12 cellular contexts compared by ENCODE assay signal in the genomic region with DNA sequence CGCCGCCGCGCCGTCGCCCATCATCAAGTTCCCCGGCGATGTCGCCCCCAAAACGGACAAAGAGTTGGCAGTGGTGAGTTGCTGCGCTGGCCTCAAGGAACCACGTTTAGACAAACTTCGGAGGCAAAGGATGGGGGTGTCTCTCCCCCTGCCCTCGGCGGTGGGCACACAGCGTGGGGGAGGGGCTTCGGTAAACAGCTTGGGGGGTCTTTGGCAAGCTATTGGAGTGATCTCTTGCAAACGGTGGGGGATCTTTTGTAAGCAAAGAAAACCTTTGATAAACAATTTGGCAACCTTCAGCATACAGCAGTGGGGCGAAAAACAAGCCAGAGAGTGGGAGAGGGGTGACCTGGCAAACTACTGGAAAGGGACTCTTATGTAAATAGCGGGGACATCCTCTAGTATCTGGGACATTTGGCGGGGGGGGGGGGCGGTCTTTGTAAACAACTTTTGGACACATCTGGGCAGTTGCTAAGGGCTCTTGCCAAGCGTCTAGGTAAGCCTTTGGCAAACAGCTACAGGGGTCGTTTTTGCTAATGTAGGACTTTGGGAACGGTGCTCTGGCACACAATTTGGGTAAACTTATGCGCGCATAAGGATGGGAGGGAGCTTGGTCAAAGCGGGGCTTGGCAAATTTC. TPM values are rescaled to one million over a fixed set of nuclear protein-coding genes. Genes with fewer than 3 reads are reported as not detected.
DNase-seq lines count a peak whose midpoint lies in the region; ATAC-seq and TF ChIP-seq lines count a peak whose summit lies in the region.
"Had no signal": no experiment of that assay in that cellular context is flagged by ENCODE, and none has a peak within 500 bp of the region (broad histone marks: within the 10 kb centered on the region; RNA-seq: fewer than 3 reads in every experiment).

No MANE protein-coding gene starts in this region.

- H3K27me3 ChIP-seq in thoracic aorta (replicated peaks; ENCODE audit: insufficient read depth) = no peaks in the 10 kb centered on the region

- DNase-seq in NCI-H1105 treated with DMSO at 0.1 percent for 48 hours (lab: John Stamatoyannopoulos, UW) (peak; percentile 34), NCI-H1105 (lab: John Stamatoyannopoulos, UW) (no peak), cardiac fibroblast (ENCODE audit: low read depth in 2 of 2) (peak; percentile 16 to 22), lower leg skin (ENCODE audit: low spot score in 2 of 2) (no peak), thoracic aorta (ENCODE audit: low spot score) (no peak), UCSD-AML1 (lab: John Stamatoyannopoulos, UW; ENCODE audit: unreplicated experiment) (no peak), SIG-M5 treated with dmso at 0.1 percent for 504 hours (lab: John Stamatoyannopoulos, UW; ENCODE audit: unreplicated experiment) (no peak), NCI-H345 (lab: John Stamatoyannopoulos, UW) (no peak)
- DNase-seq: ACHN; stimulated activated CD4-positive, alpha-beta T cell treated with anti-CD3 and anti-CD28 coated beads, Interleukin-4, amount 100 ng/mL, for 1 hour had no signal

- no peak for ATAC-seq in thoracic aorta (ENCODE audit: insufficient number of reproducible peaks, low FRiP score, low read depth)
- ATAC-seq: activated T-helper 17 cell treated with anti-CD3 and anti-CD28 coated beads, Interleukin-2, amount 50 U/mL, for 72 hours had no signal

- WGBS in lower leg skin, 2 donors = 1 to 2% methylated on average over 28 of the region's 28 CpGs

- intact Hi-C loops in lower leg skin (cut with DNase I; ENCODE audit: low total_unique reads) = no loop called here

- TF ChIP-seq POLR2A in lower leg skin (IDR thresholded peaks at IDR 0.05) = no peak

- H3K27ac ChIP-seq in thoracic aorta = peak overlapping the region; percentile 74 to 84
- H3K27ac ChIP-seq: KMS-11 had no signal

- TF ChIP-seq CTCF in cardiac fibroblast (IDR thresholded peaks at IDR 0.05; ENCODE audit: low read depth, low read length) (no peak), lower leg skin (IDR thresholded peaks at IDR 0.05) (no peak), thoracic aorta (IDR thresholded peaks at IDR 0.05) (no peak)

- no peaks in the 10 kb centered on the region for H3K9me3 ChIP-seq in thoracic aorta

- H3K4me1 ChIP-seq in thoracic aorta (ENCODE audit: control insufficient read depth in 1 of 2, low read depth in 2 of 2) = peaks cover 16 to 60% of the 10 kb centered on the region in 2 donors

- H3K4me3 ChIP-seq in cardiac fibroblast (replicated peaks in 1 of 2; ENCODE audit: low read depth in 2 of 2, low read length in 2 of 2) (peak overlapping the region; percentile 65 to 95), lower leg skin (ENCODE audit: low read depth, poor library complexity, severe bottlenecking) (peak overlapping the region; percentile 54), thoracic aorta (peak overlapping the region; percentile 87)

- peaks cover 9% of the 10 kb centered on the region for H3K36me3 ChIP-seq in thoracic aorta

RNA-seq across cellular contexts. Expression of a gene that starts 0.7 kb away (rescaled TPM):
- 100 to 1,000 TPM; 152 to 516 (median 223) TPM for total RNA-seq in lower leg skin
- total RNA-seq in thoracic aorta = 100 to 1,000 TPM; 249 to 351 TPM
- total RNA-seq: activated T-helper 17 cell treated with anti-CD3 and anti-CD28 coated beads, Interleukin-2, amount 50 U/mL, for 72 hours had no signal

RNA-seq across cellular contexts. Expression of a gene that starts 29.2 kb away (rescaled TPM):
- total RNA-seq in lower leg skin (10 to 100 TPM; 16.9 to 36.9 (median 25.4) TPM), thoracic aorta (10 to 100 TPM; 20.5 to 21.1 TPM)

Comparison
In these comparisons a context has a peak if more than half of its experiments do, and no peak if none do; other contexts are left out.
1. DNase-seq: peak in NCI-H1105 treated with DMSO at 0.1 percent for 48 hours (single experiment) and cardiac fibroblast (2 of 2); none in NCI-H1105 (single experiment), lower leg skin (0 of 2), thoracic aorta (single experiment), UCSD-AML1 (single experiment), SIG-M5 treated with dmso at 0.1 percent for 504 hours (single experiment) and NCI-H345 (single experiment).
2. Peak in every context shown above with its lines, with median percentiles within 50 percentile points of each other: H3K4me3 ChIP-seq.